ENCODE assay signal across 8 cellular contexts in genomic region chr7:149422914-149423285, GRCh38. TPM values are rescaled to one million over a fixed set of nuclear protein-coding genes. Genes with fewer than 3 reads are reported as not detected.
A peak's percentile ranks its signal among the peaks of the same experiment; 100 is the strongest.
DNase-seq lines count a peak whose midpoint lies in the region; ATAC-seq and TF ChIP-seq lines count a peak whose summit lies in the region.

No MANE protein-coding gene starts in this region.

- no peaks in the 10 kb centered on the region for H3K9me3 Mint-ChIP-seq in activated CD4-positive, alpha-beta T cell treated with anti-CD3 and anti-CD28 coated beads for 36 hours (ENCODE audit: low read depth)

- DNase-seq in DMS153 treated with DMSO at 0.1 percent for 48 hours (lab: John Stamatoyannopoulos, UW; ENCODE audit: unreplicated experiment) = peak; percentile 29
- DNase-seq in DMS153 (lab: John Stamatoyannopoulos, UW) = no peak
- DNase-seq in activated CD4-positive, alpha-beta T cell treated with anti-CD3 and anti-CD28 coated beads for 36 hours = peak; percentile 54
- DNase-seq in epithelial cell of proximal tubule (ENCODE audit: low read depth) = no peak
- DNase-seq in posterior vena cava (ENCODE audit: low spot score) = peak; percentile 80
- no peak for DNase-seq in NCI-H1048 (lab: John Stamatoyannopoulos, UW)
- no peak for DNase-seq in NCI-H1694 treated with DMSO at 0.1 percent for 48 hours (lab: John Stamatoyannopoulos, UW)
- DNase-seq in NCI-H774 (lab: John Stamatoyannopoulos, UW) = no peak

- no peaks in the 10 kb centered on the region for H3K36me3 Mint-ChIP-seq in activated CD4-positive, alpha-beta T cell treated with anti-CD3 and anti-CD28 coated beads for 36 hours (ENCODE audit: low read depth)

- POLR2A ChIA-PET in activated CD4-positive, alpha-beta T cell treated with anti-CD3 and anti-CD28 coated beads for 36 hours (lab: Charles Lee) = no interaction called here

- peak overlapping the region; percentile 37 for H3K4me3 ChIP-seq in epithelial cell of proximal tubule (ENCODE audit: low read depth, low read length)

- peaks cover 9% of the 10 kb centered on the region for H3K4me1 Mint-ChIP-seq in activated CD4-positive, alpha-beta T cell treated with anti-CD3 and anti-CD28 coated beads for 36 hours

- ATAC-seq in activated CD4-positive, alpha-beta T cell treated with anti-CD3 and anti-CD28 coated beads for 36 hours = no peak

- peak overlapping the region; percentile 8 for H3K4me3 Mint-ChIP-seq in activated CD4-positive, alpha-beta T cell treated with anti-CD3 and anti-CD28 coated beads for 36 hours

- CTCF ChIA-PET in activated CD4-positive, alpha-beta T cell treated with anti-CD3 and anti-CD28 coated beads for 36 hours (lab: Charles Lee) = interaction anchor here (0.5 to 2.8 kb wide), 20 partner anchors 9 to 1294 kb away, joined by 3 to 14 read pairs (median 4); partner anchors contain the start of genes ZNF282 and ZNF777

- no peaks in the 10 kb centered on the region for H3K27me3 Mint-ChIP-seq in activated CD4-positive, alpha-beta T cell treated with anti-CD3 and anti-CD28 coated beads for 36 hours

- intact Hi-C loops in activated CD4-positive, alpha-beta T cell treated with anti-CD3 and anti-CD28 coated beads for 36 hours (cut with DNase I, micrococcal nuclease) = loop anchor here (1.0 to 5.0 kb wide), 14 partner anchors 36 to 436 kb away; partner anchors contain the start of genes ZNF398 (in 2 of the 2), ZNF746 (in 2 of the 2), ZNF212 (in 1 of the 2) and ZNF282 (in 1 of the 2)
- intact Hi-C loops in posterior vena cava (cut with DNase I) = no loop called here

- TF ChIP-seq CTCF in epithelial cell of proximal tubule (conservative IDR thresholded peaks at IDR 0.05; ENCODE audit: low read depth, low read length) = no peak

- H3K27ac Mint-ChIP-seq in activated CD4-positive, alpha-beta T cell treated with anti-CD3 and anti-CD28 coated beads for 36 hours = peak overlapping the region; percentile 47

RNA-seq across cellular contexts. Expression of gene ZNF777, which starts 38.0 kb away (rescaled TPM):
- 10 to 100 TPM; 13.3 to 16.4 TPM for total RNA-seq in activated CD4-positive, alpha-beta T cell treated with anti-CD3 and anti-CD28 coated beads for 36 hours
- 9.1 and 11.3 TPM in 2 replicates for total RNA-seq in epithelial cell of proximal tubule
- total RNA-seq in posterior vena cava = 1 to 10 TPM; 8.5 to 9.5 TPM

Comparison
In these comparisons a context has a peak if more than half of its experiments do, and no peak if none do; other contexts are left out.
1. DNase-seq: peak in DMS153 treated with DMSO at 0.1 percent for 48 hours (single experiment), activated CD4-positive, alpha-beta T cell treated with anti-CD3 and anti-CD28 coated beads for 36 hours (single experiment) and posterior vena cava (single experiment); none in DMS153 (single experiment), epithelial cell of proximal tubule (single experiment), NCI-H1048 (single experiment), NCI-H1694 treated with DMSO at 0.1 percent for 48 hours (single experiment) and NCI-H774 (single experiment).
2. intact Hi-C loops: an anchor here in activated CD4-positive, alpha-beta T cell treated with anti-CD3 and anti-CD28 coated beads for 36 hours (1.0 to 5.0 kb wide); none called in posterior vena cava.